Comparison of ENCODE assay signal across 8 cellular contexts in the genomic region with DNA sequence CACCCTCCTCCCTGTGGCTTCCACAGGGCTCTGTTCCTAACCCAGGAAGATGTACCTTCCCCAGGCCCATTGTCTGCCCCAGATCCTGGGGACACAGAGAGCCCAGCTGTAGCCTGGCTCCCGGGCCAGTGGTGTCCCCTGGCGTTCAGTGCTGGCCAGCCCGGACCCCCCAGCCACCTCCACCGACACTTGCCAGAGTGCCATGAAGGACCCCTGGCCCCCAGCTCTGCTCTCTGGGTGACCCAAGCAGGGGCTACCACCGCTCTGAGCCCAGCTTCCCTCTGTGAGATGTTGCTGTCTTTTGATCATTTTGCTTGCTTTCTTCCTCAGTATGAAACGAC. TPM values are rescaled to one million over a fixed set of nuclear protein-coding genes. Genes with fewer than 3 reads are reported as not detected.
DNase-seq lines count a peak whose midpoint lies in the region; ATAC-seq, FAIRE-seq and TF ChIP-seq lines count a peak whose summit lies in the region.

No MANE protein-coding gene starts in this region.

- peak in 1 of 4 experiments; percentile 7 for ATAC-seq in T-cell (replicated peaks in 1 of 4)
- ATAC-seq in stimulated activated naive B cell treated with anti-CD40 and anti-IgM and Interleukin-4, amounts not matched to agents 10 μg/mL and 1 μg/mL and 100 μg/mL, for 72 hours (replicated peaks) = no peak
- ATAC-seq in HepG2 = no peak

- H3K27me3 ChIP-seq in endodermal cell (ENCODE audit: control insufficient read depth, insufficient read depth, low read length, poor library complexity, severe bottlenecking) = no peaks in the 10 kb centered on the region
- no peaks in the 10 kb centered on the region for H3K27me3 ChIP-seq in HepG2 (ENCODE audit: control insufficient read depth in 1 of 2, insufficient read depth in 2 of 2, low read length in 2 of 2)

- H3K27me3 Mint-ChIP-seq in activated CD4-positive, alpha-beta T cell treated with anti-CD3 and anti-CD28 coated beads, Interleukin-2, amount 10 ng/mL, durations not matched to agents 24 days and 14 days = no peaks in the 10 kb centered on the region
- no peaks in the 10 kb centered on the region for H3K27me3 Mint-ChIP-seq in T-cell
- no peaks in the 10 kb centered on the region for H3K27me3 Mint-ChIP-seq in endodermal cell (ENCODE audit: insufficient read depth)
- H3K27me3 Mint-ChIP-seq in stimulated activated naive B cell treated with anti-CD40 and anti-IgM and Interleukin-4, amounts not matched to agents 10 μg/mL and 1 μg/mL and 100 μg/mL, for 72 hours = no peaks in the 10 kb centered on the region

- FAIRE-seq in HepG2 (lab: Jason Lieb, UNC) (no peak), H54 (lab: Jason Lieb, UNC) (no peak)

- DNase-seq in activated CD4-positive, alpha-beta T cell treated with anti-CD3 and anti-CD28 coated beads, Interleukin-2, amount 10 ng/mL, durations not matched to agents 24 days and 14 days = no peak
- no peak for DNase-seq in activated CD4-positive, alpha-beta T cell treated with anti-CD3 and anti-CD28 coated beads, Interleukin-2, amount 50 U/mL, for 1 hour
- DNase-seq in T-cell (no peak), endodermal cell (no peak), HepG2 (ENCODE audit: low spot score) (no peak), H54 (ENCODE audit: insufficient read length, low spot score) (no peak), NCI-H1694 treated with DMSO at 0.1 percent for 48 hours (lab: John Stamatoyannopoulos, UW) (no peak)
- no peak for DNase-seq in stimulated activated naive B cell treated with anti-CD40 and anti-IgM and Interleukin-4, amounts not matched to agents 10 μg/mL and 1 μg/mL and 100 μg/mL, for 72 hours

- H3K79me2 ChIP-seq in HepG2 (ENCODE audit: insufficient read depth, low read length) = peaks cover 22% of the 10 kb centered on the region

- CTCF ChIA-PET in T-cell (lab: Charles Lee) (interaction anchor here (0.6 kb wide), 2 partner anchors 76 to 1370 kb away, joined by 3 to 6 read pairs; no protein-coding TSS in a partner anchor), HepG2 (lab: Yijun Ruan, JAX; ENCODE audit: low intra/inter-chr PET ratio, low total read pairs) (no interaction called here)

- no peak for TF ChIP-seq RAD21 in HepG2 (CRISPR knock-in tag; IDR thresholded peaks at IDR 0.05)

- peak overlapping the region; percentile 89 for H3K27ac Mint-ChIP-seq in activated CD4-positive, alpha-beta T cell treated with anti-CD3 and anti-CD28 coated beads, Interleukin-2, amount 10 ng/mL, durations not matched to agents 24 days and 14 days
- H3K27ac Mint-ChIP-seq in T-cell (peak overlapping the region; percentile 95 to 96), endodermal cell (peak overlapping the region; percentile 2)
- H3K27ac Mint-ChIP-seq in stimulated activated naive B cell treated with anti-CD40 and anti-IgM and Interleukin-4, amounts not matched to agents 10 μg/mL and 1 μg/mL and 100 μg/mL, for 72 hours = peak overlapping the region; percentile 80

- no peak overlapping the region for H3K27ac ChIP-seq in endodermal cell (ENCODE audit: low read depth, low read length)
- no peak overlapping the region for H3K27ac ChIP-seq in HepG2 (ENCODE audit: extremely low read length, insufficient read depth, low read length)

- no peak for TF ChIP-seq POLR2A in HepG2 (IDR thresholded peaks at IDR 0.05; ENCODE audit: insufficient read depth in 1 of 2, low read depth in 2 of 2, low read length in 2 of 2)
- TF ChIP-seq POLR2A in H54 (IDR thresholded peaks at IDR 0.05; ENCODE audit: low read depth, low read length) = no peak

- no TSS peak for BruUV-seq in HepG2 (replicated peaks; lab: Mats Ljungman, UMichigan)

- peaks cover 14% of the 10 kb centered on the region for H3K36me3 ChIP-seq in endodermal cell (ENCODE audit: control insufficient read depth, insufficient read depth, low read length)
- peaks cover 4 to 7% of the 10 kb centered on the region in 2 experiments; a peak in 2 of 5 replicates for H3K36me3 ChIP-seq in HepG2 (replicated peaks in 1 of 2; ENCODE audit: control insufficient read depth in 1 of 2, insufficient read depth in 2 of 2, low read length in 2 of 2)

- H3K4me1 ChIP-seq in endodermal cell (ENCODE audit: control insufficient read depth, insufficient read depth, low read length) = peaks cover 14% of the 10 kb centered on the region
- H3K4me1 ChIP-seq in HepG2 (ENCODE audit: insufficient read depth, low read length) = peaks cover 22% of the 10 kb centered on the region

- H3K4me3 Mint-ChIP-seq in activated CD4-positive, alpha-beta T cell treated with anti-CD3 and anti-CD28 coated beads, Interleukin-2, amount 10 ng/mL, durations not matched to agents 24 days and 14 days = peak overlapping the region; percentile 66
- peak overlapping the region; percentile 25 to 79 (median 57) for H3K4me3 Mint-ChIP-seq in T-cell
- no peak overlapping the region for H3K4me3 Mint-ChIP-seq in endodermal cell
- H3K4me3 Mint-ChIP-seq in stimulated activated naive B cell treated with anti-CD40 and anti-IgM and Interleukin-4, amounts not matched to agents 10 μg/mL and 1 μg/mL and 100 μg/mL, for 72 hours = peak overlapping the region in 1 of 2 donors; percentile 30

- peaks cover 40% of the 10 kb centered on the region for H3K4me1 Mint-ChIP-seq in activated CD4-positive, alpha-beta T cell treated with anti-CD3 and anti-CD28 coated beads, Interleukin-2, amount 10 ng/mL, durations not matched to agents 24 days and 14 days
- peaks cover 50 to 63% (median 55%) of the 10 kb centered on the region in 3 donors for H3K4me1 Mint-ChIP-seq in T-cell
- H3K4me1 Mint-ChIP-seq in endodermal cell = peaks cover 17% of the 10 kb centered on the region
- H3K4me1 Mint-ChIP-seq in stimulated activated naive B cell treated with anti-CD40 and anti-IgM and Interleukin-4, amounts not matched to agents 10 μg/mL and 1 μg/mL and 100 μg/mL, for 72 hours = peaks cover 27 to 69% of the 10 kb centered on the region in 2 donors

- H3K9me3 ChIP-seq in endodermal cell (ENCODE audit: control insufficient read depth, low read length) (no peaks in the 10 kb centered on the region), HepG2 (ENCODE audit: low read length) (no peaks in the 10 kb centered on the region)

- TF ChIP-seq CTCF in endodermal cell (conservative IDR thresholded peaks at IDR 0.05) = no peak
- TF ChIP-seq CTCF in HepG2 (CRISPR knock-in tag; IDR thresholded peaks at IDR 0.05) = no peak

- H3K9ac ChIP-seq in endodermal cell (ENCODE audit: extremely low read depth, low read length, poor library complexity, severe bottlenecking) = no peak overlapping the region
- H3K9ac ChIP-seq in HepG2 (ENCODE audit: insufficient read depth, low read depth, low read length) = no peak overlapping the region

- H3K4me2 ChIP-seq in HepG2 (ENCODE audit: low read depth, low read length) = no peak overlapping the region

- peaks cover 6% of the 10 kb centered on the region for H3K36me3 Mint-ChIP-seq in activated CD4-positive, alpha-beta T cell treated with anti-CD3 and anti-CD28 coated beads, Interleukin-2, amount 10 ng/mL, durations not matched to agents 24 days and 14 days (ENCODE audit: low read depth)
- peaks cover 4% of the 10 kb centered on the region for H3K36me3 Mint-ChIP-seq in T-cell
- H3K36me3 Mint-ChIP-seq in endodermal cell (ENCODE audit: low read depth) = peaks cover 10% of the 10 kb centered on the region
- H3K36me3 Mint-ChIP-seq in stimulated activated naive B cell treated with anti-CD40 and anti-IgM and Interleukin-4, amounts not matched to agents 10 μg/mL and 1 μg/mL and 100 μg/mL, for 72 hours = peaks cover 8 to 10% of the 10 kb centered on the region in 2 donors

- TF ChIP-seq EP300 in HepG2 (IDR thresholded peaks at IDR 0.05; ENCODE audit: low read depth in 2 of 2, low read length in 2 of 2) (no peak), HepG2 (CRISPR knock-in tag; IDR thresholded peaks at IDR 0.05; ENCODE audit: borderline replicate concordance) (no peak)

- POLR2A ChIA-PET in T-cell (lab: Charles Lee) (no interaction called here), HepG2 (lab: Yijun Ruan, JAX) (interaction anchor here (0.6 to 2.5 kb wide), 2 partner anchors 18 to 30 kb away, joined by 3 to 7 read pairs; no protein-coding TSS in a partner anchor)

- in situ Hi-C loops in HepG2 (cut with HindIII; ENCODE audit: extremely low pct_ligation_motif_present, low pct_unique_long_range_greater_than_20kb) = no loop called here

- H3K4me3 ChIP-seq in endodermal cell (ENCODE audit: low read length) = no peak overlapping the region
- H3K4me3 ChIP-seq in HepG2 (replicated peaks in 1 of 3; ENCODE audit: insufficient read depth in 1 of 3, low read depth in 2 of 3, low read length in 3 of 3) = no peak overlapping the region

- WGBS in endodermal cell (ENCODE audit: insufficient coverage in 1 of 2, insufficient read length in 1 of 2), 2 experiments = 66 to 83% methylated on average over 3 to 6 of the region's 6 CpGs
- WGBS in HepG2 (ENCODE audit: low lambda C conversion rate) = 45% methylated on average over 2 of the region's 6 CpGs

- no peak overlapping the region for H2AFZ ChIP-seq in HepG2 (ENCODE audit: low read length)

- H4K20me1 ChIP-seq in HepG2 (ENCODE audit: insufficient read depth, low read length) = peaks cover 25% of the 10 kb centered on the region; the same call in 1 of the 2 replicates

- no peaks in the 10 kb centered on the region for H3K9me3 Mint-ChIP-seq in activated CD4-positive, alpha-beta T cell treated with anti-CD3 and anti-CD28 coated beads, Interleukin-2, amount 10 ng/mL, durations not matched to agents 24 days and 14 days
- H3K9me3 Mint-ChIP-seq in T-cell = no peaks in the 10 kb centered on the region
- H3K9me3 Mint-ChIP-seq in endodermal cell = no peaks in the 10 kb centered on the region
- no peaks in the 10 kb centered on the region for H3K9me3 Mint-ChIP-seq in stimulated activated naive B cell treated with anti-CD40 and anti-IgM and Interleukin-4, amounts not matched to agents 10 μg/mL and 1 μg/mL and 100 μg/mL, for 72 hours

- intact Hi-C loops in activated CD4-positive, alpha-beta T cell treated with anti-CD3 and anti-CD28 coated beads, Interleukin-2, amount 10 ng/mL, durations not matched to agents 24 days and 14 days (cut with micrococcal nuclease) = no loop called here
- intact Hi-C loops in HepG2 (cut with micrococcal nuclease; ENCODE audit: unreplicated experiment) = no loop called here

RNA-seq across cellular contexts. Expression of gene INF2, which starts 6.2 kb away (rescaled TPM):
- 90.9 and 92.3 TPM in 2 replicates for total RNA-seq in activated CD4-positive, alpha-beta T cell treated with anti-CD3 and anti-CD28 coated beads, Interleukin-2, amount 10 ng/mL, durations not matched to agents 24 days and 14 days
- 100 to 1,000 TPM in 2 of 5 donors, 10 to 100 TPM in 3; 72.7 to 128 (median 83.7) TPM for total RNA-seq in T-cell
- total RNA-seq in endodermal cell = 100 to 1,000 TPM in 1 of 2 donors, 10 to 100 TPM in 1; 99.7 to 114 TPM
- 35.2 TPM for polyA plus RNA-seq in endodermal cell (2013, experiment 1 of 2)
- polyA plus RNA-seq in endodermal cell (2013, experiment 2 of 2) = 35.8 TPM
- 16.4 and 18.1 TPM in 2 replicates for total RNA-seq in HepG2 (2016; rRNA removed; fragmentation: Illumina TruSeq; extraction: Trizol)
- total RNA-seq in HepG2 (2016; cell fraction: cytosol; rRNA removed; fragmentation: Illumina TruSeq; extraction: Trizol; ENCODE audit: low read depth) = 11.2 and 14.6 TPM in 2 replicates
- 17.0 and 18.3 TPM in 2 replicates for total RNA-seq in HepG2 (2016; cell fraction: insoluble cytoplasmic fraction; rRNA removed; fragmentation: Illumina TruSeq; extraction: Trizol)
- total RNA-seq in HepG2 (2016; cell fraction: membrane; rRNA removed; fragmentation: Illumina TruSeq; extraction: Trizol) = 23.4 and 24.7 TPM in 2 replicates
- total RNA-seq in HepG2 (2016; cell fraction: nucleus; rRNA removed; fragmentation: Illumina TruSeq; extraction: Trizol) = 17.7 and 25.0 TPM in 2 replicates
- polyA plus RNA-seq in HepG2 (2011; rRNA removed) = 26.4 and 33.4 TPM in 2 replicates
- polyA plus RNA-seq in HepG2 (2011; cell fraction: cytosol; rRNA removed) = 14.8 and 26.4 TPM in 2 replicates
- 229 and 296 TPM in 2 replicates for polyA plus RNA-seq in HepG2 (2011; cell fraction: nucleus; rRNA removed)
- polyA plus RNA-seq in HepG2 (2012) = 28.4 and 33.9 TPM in 2 replicates
- polyA plus RNA-seq in HepG2 (2016; cell fraction: cytosol; fragmentation: Illumina TruSeq; extraction: Trizol; ENCODE audit: low read depth) = 13.6 and 14.2 TPM in 2 replicates
- 20.2 and 25.5 TPM in 2 replicates for polyA plus RNA-seq in HepG2 (2016; cell fraction: insoluble cytoplasmic fraction; fragmentation: Illumina TruSeq; extraction: Trizol; ENCODE audit: low read depth)
- polyA plus RNA-seq in HepG2 (2016; cell fraction: membrane; fragmentation: Illumina TruSeq; extraction: Trizol; ENCODE audit: low read depth) = 17.5 and 20.7 TPM in 2 replicates
- polyA plus RNA-seq in HepG2 (2016; cell fraction: nucleus; fragmentation: Illumina TruSeq; extraction: Trizol; ENCODE audit: insufficient read depth, low read depth) = 61.5 and 67.7 TPM in 2 replicates
- polyA minus RNA-seq in HepG2 (2011; rRNA and poly(A)+ RNA removed; ENCODE audit: low replicate concordance) = 34.0 and 46.7 TPM in 2 replicates
- 23.8 and 25.1 TPM in 2 replicates for polyA minus RNA-seq in HepG2 (2011; cell fraction: cytosol; rRNA and poly(A)+ RNA removed)
- 29.2 and 32.3 TPM in 2 replicates for polyA minus RNA-seq in HepG2 (2011; cell fraction: nucleus; rRNA and poly(A)+ RNA removed)

RNA-seq across cellular contexts. Expression of gene ADSS1, which starts 28.4 kb away (rescaled TPM):
- 0.96 and 1.4 TPM in 2 replicates for total RNA-seq in activated CD4-positive, alpha-beta T cell treated with anti-CD3 and anti-CD28 coated beads, Interleukin-2, amount 10 ng/mL, durations not matched to agents 24 days and 14 days
- total RNA-seq in T-cell (1 to 10 TPM; 2.4 to 5.7 (median 3.5) TPM), endodermal cell (10 to 100 TPM; 15.8 to 31.0 TPM), HepG2 (2016; rRNA removed; fragmentation: Illumina TruSeq; extraction: Trizol) (0.98 and 1.0 TPM in 2 replicates)
- 16.1 TPM for polyA plus RNA-seq in endodermal cell (2013, experiment 1 of 2)
- 14.1 TPM for polyA plus RNA-seq in endodermal cell (2013, experiment 2 of 2)
- total RNA-seq in HepG2 (2016; cell fraction: cytosol; rRNA removed; fragmentation: Illumina TruSeq; extraction: Trizol; ENCODE audit: low read depth) = 0.81 and 1.1 TPM in 2 replicates
- 0.56 and 1.3 TPM in 2 replicates for total RNA-seq in HepG2 (2016; cell fraction: insoluble cytoplasmic fraction; rRNA removed; fragmentation: Illumina TruSeq; extraction: Trizol)
- total RNA-seq in HepG2 (2016; cell fraction: membrane; rRNA removed; fragmentation: Illumina TruSeq; extraction: Trizol) = 1.6 and 1.9 TPM in 2 replicates
- total RNA-seq in HepG2 (2016; cell fraction: nucleus; rRNA removed; fragmentation: Illumina TruSeq; extraction: Trizol) = 1.3 and 1.5 TPM in 2 replicates
- 36.7 and 45.2 TPM in 2 replicates for polyA plus RNA-seq in HepG2 (2011; rRNA removed)
- 20.7 and 22.4 TPM in 2 replicates for polyA plus RNA-seq in HepG2 (2011; cell fraction: cytosol; rRNA removed)
- polyA plus RNA-seq in HepG2 (2011; cell fraction: nucleus; rRNA removed) = 219 and 230 TPM in 2 replicates
- polyA plus RNA-seq in HepG2 (2012) = 37.3 and 46.9 TPM in 2 replicates
- polyA plus RNA-seq in HepG2 (2016; cell fraction: cytosol; fragmentation: Illumina TruSeq; extraction: Trizol; ENCODE audit: low read depth) = 0.70 and 1.5 TPM in 2 replicates
- 1.3 and 2.2 TPM in 2 replicates for polyA plus RNA-seq in HepG2 (2016; cell fraction: insoluble cytoplasmic fraction; fragmentation: Illumina TruSeq; extraction: Trizol; ENCODE audit: low read depth)
- 1.5 and 2.0 TPM in 2 replicates for polyA plus RNA-seq in HepG2 (2016; cell fraction: membrane; fragmentation: Illumina TruSeq; extraction: Trizol; ENCODE audit: low read depth)
- polyA plus RNA-seq in HepG2 (2016; cell fraction: nucleus; fragmentation: Illumina TruSeq; extraction: Trizol; ENCODE audit: insufficient read depth, low read depth) = 3.7 and 4.4 TPM in 2 replicates
- polyA minus RNA-seq in HepG2 (2011; rRNA and poly(A)+ RNA removed; ENCODE audit: low replicate concordance) = 12.3 and 14.1 TPM in 2 replicates
- 6.8 and 7.6 TPM in 2 replicates for polyA minus RNA-seq in HepG2 (2011; cell fraction: cytosol; rRNA and poly(A)+ RNA removed)
- polyA minus RNA-seq in HepG2 (2011; cell fraction: nucleus; rRNA and poly(A)+ RNA removed) = 30.6 and 31.2 TPM in 2 replicates

RNA-seq across cellular contexts. Expression of gene SIVA1, which starts 57.3 kb away (rescaled TPM):
- total RNA-seq in activated CD4-positive, alpha-beta T cell treated with anti-CD3 and anti-CD28 coated beads, Interleukin-2, amount 10 ng/mL, durations not matched to agents 24 days and 14 days = 117 and 123 TPM in 2 replicates
- 10 to 100 TPM; 62.3 to 93.5 (median 79.5) TPM for total RNA-seq in T-cell
- 10 to 100 TPM; 82.5 to 87.3 TPM for total RNA-seq in endodermal cell
- polyA plus RNA-seq in endodermal cell (2013, experiment 1 of 2) = 89.7 TPM
- polyA plus RNA-seq in endodermal cell (2013, experiment 2 of 2) = 92.2 TPM
- 153 and 186 TPM in 2 replicates for total RNA-seq in HepG2 (2016; rRNA removed; fragmentation: Illumina TruSeq; extraction: Trizol)
- 171 and 229 TPM in 2 replicates for total RNA-seq in HepG2 (2016; cell fraction: cytosol; rRNA removed; fragmentation: Illumina TruSeq; extraction: Trizol; ENCODE audit: low read depth)
- 166 and 191 TPM in 2 replicates for total RNA-seq in HepG2 (2016; cell fraction: insoluble cytoplasmic fraction; rRNA removed; fragmentation: Illumina TruSeq; extraction: Trizol)
- total RNA-seq in HepG2 (2016; cell fraction: membrane; rRNA removed; fragmentation: Illumina TruSeq; extraction: Trizol) = 186 and 219 TPM in 2 replicates
- total RNA-seq in HepG2 (2016; cell fraction: nucleus; rRNA removed; fragmentation: Illumina TruSeq; extraction: Trizol) = 86.2 and 101 TPM in 2 replicates
- 123 and 142 TPM in 2 replicates for polyA plus RNA-seq in HepG2 (2011; rRNA removed)
- 108 and 239 TPM in 2 replicates for polyA plus RNA-seq in HepG2 (2011; cell fraction: cytosol; rRNA removed)
- 125 and 162 TPM in 2 replicates for polyA plus RNA-seq in HepG2 (2011; cell fraction: nucleus; rRNA removed)
- 61.3 and 68.1 TPM in 2 replicates for polyA plus RNA-seq in HepG2 (2012)
- 162 and 202 TPM in 2 replicates for polyA plus RNA-seq in HepG2 (2016; cell fraction: cytosol; fragmentation: Illumina TruSeq; extraction: Trizol; ENCODE audit: low read depth)
- polyA plus RNA-seq in HepG2 (2016; cell fraction: insoluble cytoplasmic fraction; fragmentation: Illumina TruSeq; extraction: Trizol; ENCODE audit: low read depth) = 128 and 130 TPM in 2 replicates
- 134 and 168 TPM in 2 replicates for polyA plus RNA-seq in HepG2 (2016; cell fraction: membrane; fragmentation: Illumina TruSeq; extraction: Trizol; ENCODE audit: low read depth)
- 129 and 133 TPM in 2 replicates for polyA plus RNA-seq in HepG2 (2016; cell fraction: nucleus; fragmentation: Illumina TruSeq; extraction: Trizol; ENCODE audit: insufficient read depth, low read depth)
- polyA minus RNA-seq in HepG2 (2011; rRNA and poly(A)+ RNA removed; ENCODE audit: low replicate concordance) = 49.5 and 64.5 TPM in 2 replicates
- 22.7 and 31.5 TPM in 2 replicates for polyA minus RNA-seq in HepG2 (2011; cell fraction: cytosol; rRNA and poly(A)+ RNA removed)
- 17.3 and 18.4 TPM in 2 replicates for polyA minus RNA-seq in HepG2 (2011; cell fraction: nucleus; rRNA and poly(A)+ RNA removed)

Comparison
In these comparisons a context has a peak if more than half of its experiments do, and no peak if none do; other contexts are left out.
1. H3K27ac Mint-ChIP-seq: peak in every context shown above with its lines; median percentile 96 in T-cell; 89 in activated CD4-positive, alpha-beta T cell treated with anti-CD3 and anti-CD28 coated beads, Interleukin-2, amount 10 ng/mL, durations not matched to agents 24 days and 14 days; 80 in stimulated activated naive B cell treated with anti-CD40 and anti-IgM and Interleukin-4, amounts not matched to agents 10 μg/mL and 1 μg/mL and 100 μg/mL, for 72 hours; 2 in endodermal cell.